ENCODE assay signal across 12 cellular contexts in genomic region chr6:18389479-18389878, GRCh38. TPM values are rescaled to one million over a fixed set of nuclear protein-coding genes. Genes with fewer than 3 reads are reported as not detected.
DNase-seq lines count a peak whose midpoint lies in the region; ATAC-seq and TF ChIP-seq lines count a peak whose summit lies in the region.
"Had no signal": no experiment of that assay in that cellular context is flagged by ENCODE, and none has a peak within 500 bp of the region (broad histone marks: within the 10 kb centered on the region; RNA-seq: fewer than 3 reads in every experiment).

No MANE protein-coding gene starts in this region.

- WGBS in sigmoid colon, 2 donors, result 51 to 56% methylated on average over 2 of the region's 2 CpGs

- H3K27ac Mint-ChIP-seq in Caco-2 (ENCODE audit: unreplicated experiment), result no peak overlapping the region
- H3K27ac Mint-ChIP-seq: stimulated activated naive CD8-positive, alpha-beta T cell treated with anti-CD3 and anti-CD28 coated beads, Interleukin-15, amount 100 ng/mL, for 72 hours had no signal

- H3K9me3 Mint-ChIP-seq in Caco-2 (ENCODE audit: unreplicated experiment), result no peaks in the 10 kb centered on the region
- H3K9me3 Mint-ChIP-seq: stimulated activated naive CD8-positive, alpha-beta T cell treated with anti-CD3 and anti-CD28 coated beads, Interleukin-15, amount 100 ng/mL, for 72 hours had no signal

- POLR2A ChIA-PET in Caco-2 (lab: Charles Lee), result no interaction called here

- BruUV-seq in Caco-2 (replicated peaks; lab: Mats Ljungman, UMichigan), result no TSS peak

- H3K36me3 ChIP-seq in RWPE2 (ENCODE audit: low read depth) (no peaks in the 10 kb centered on the region; the same call in 1 of the 2 replicates), sigmoid colon (no peaks in the 10 kb centered on the region), Caco-2 (ENCODE audit: control insufficient read depth, insufficient read depth, low read length) (no peaks in the 10 kb centered on the region)

- CTCF ChIA-PET in Caco-2 (lab: Charles Lee), result no interaction called here

- intact Hi-C loops in sigmoid colon (cut with DNase I) (no loop called here), Caco-2 (cut with micrococcal nuclease; ENCODE audit: unreplicated experiment) (no loop called here), posterior vena cava (cut with DNase I) (no loop called here)

- H3K36me3 Mint-ChIP-seq in Caco-2 (ENCODE audit: insufficient read depth, unreplicated experiment), result no peaks in the 10 kb centered on the region

- peak overlapping the region; percentile 44 for H3K4me3 ChIP-seq in RWPE2 (ENCODE audit: severe bottlenecking)
- H3K4me3 ChIP-seq in foreskin fibroblast (ENCODE audit: low read depth in 1 of 2, low read length in 2 of 2), result no peak overlapping the region
- peak overlapping the region in 3 of 4 donors; percentile 48 to 59 (median 57) for H3K4me3 ChIP-seq in sigmoid colon
- no peak overlapping the region for H3K4me3 ChIP-seq in Caco-2 (ENCODE audit: low read depth, low read length)

- peak overlapping the region; percentile 63 for H3K27ac ChIP-seq in RWPE2 (ENCODE audit: poor library complexity, severe bottlenecking)
- H3K27ac ChIP-seq in sigmoid colon, result peak overlapping the region in 3 of 4 donors; percentile 72 to 76 (median 75)

- H3K27me3 ChIP-seq in RWPE2 (ENCODE audit: insufficient read depth, poor library complexity, severe bottlenecking) (no peaks in the 10 kb centered on the region), sigmoid colon (peaks cover 0 to 4% (median 0%) of the 10 kb centered on the region in 3 donors), Caco-2 (replicated peaks; ENCODE audit: control insufficient read depth, insufficient read depth, low read length) (no peaks in the 10 kb centered on the region)

- no peak for ATAC-seq in RWPE2 (ENCODE audit: low read depth)
- ATAC-seq: stimulated activated naive CD8-positive, alpha-beta T cell treated with anti-CD3 and anti-CD28 coated beads, Interleukin-15, amount 100 ng/mL, for 72 hours had no signal

- H3K4me1 ChIP-seq in RWPE2 (ENCODE audit: insufficient read depth, poor library complexity, severe bottlenecking) (peaks cover 20% of the 10 kb centered on the region), sigmoid colon (peaks cover 0 to 34% (median 24%) of the 10 kb centered on the region in 4 donors), Caco-2 (0 out of 2 replicates have a peak, but pooled peaks cover 3% of the 10 kb centered on the region)

- no peak overlapping the region for H3K4me3 Mint-ChIP-seq in Caco-2 (ENCODE audit: unreplicated experiment)

- peaks cover 6% of the 10 kb centered on the region for H3K4me1 Mint-ChIP-seq in Caco-2 (ENCODE audit: low read depth, unreplicated experiment)

- no peak for TF ChIP-seq CTCF in RWPE2 (IDR thresholded peaks at IDR 0.05; ENCODE audit: poor library complexity, severe bottlenecking)
- TF ChIP-seq CTCF in foreskin fibroblast (IDR thresholded peaks at IDR 0.05; ENCODE audit: low read depth, low read length), result no peak
- no peak for TF ChIP-seq CTCF in sigmoid colon (IDR thresholded peaks at IDR 0.05)
- no peak for TF ChIP-seq CTCF in Caco-2 (IDR thresholded peaks at IDR 0.05; ENCODE audit: insufficient read depth in 1 of 2, low read depth in 1 of 2, low read length in 1 of 2, severe bottlenecking in 1 of 2, unreplicated experiment in 1 of 2)

- peaks cover 18% of the 10 kb centered on the region for H3K27me3 Mint-ChIP-seq in Caco-2 (ENCODE audit: insufficient read depth, unreplicated experiment)
- H3K27me3 Mint-ChIP-seq: stimulated activated naive CD8-positive, alpha-beta T cell treated with anti-CD3 and anti-CD28 coated beads, Interleukin-15, amount 100 ng/mL, for 72 hours had no signal

- H3K9me3 ChIP-seq in RWPE2 (ENCODE audit: severe bottlenecking), result no peaks in the 10 kb centered on the region
- H3K9me3 ChIP-seq in sigmoid colon, result no peaks in the 10 kb centered on the region
- no peaks in the 10 kb centered on the region for H3K9me3 ChIP-seq in Caco-2

- TF ChIP-seq POLR2A in sigmoid colon (IDR thresholded peaks at IDR 0.05), result no peak

- DNase-seq in EH (ENCODE audit: low read depth) (peak; percentile 61), RWPE2 (ENCODE audit: low spot score) (no peak), foreskin fibroblast (peak; percentile 74 to 86), sigmoid colon (no peak), Caco-2 (no peak), SIG-M5 (lab: John Stamatoyannopoulos, UW) (no peak), posterior vena cava (ENCODE audit: low spot score) (no peak)
- no peak for DNase-seq in activated CD8-positive, alpha-beta memory T cell treated with anti-CD3 and anti-CD28 coated beads, Interleukin-2, amount 50 U/mL, for 4 hours
- DNase-seq: activated naive CD4-positive, alpha-beta T cell treated with Interleukin-2 at 50 U/mL for 16 hours; GDM1; NCI-H2029; stimulated activated naive CD8-positive, alpha-beta T cell treated with anti-CD3 and anti-CD28 coated beads, Interleukin-15, amount 100 ng/mL, for 72 hours had no signal

- no peak for TF ChIP-seq EP300 in sigmoid colon (IDR thresholded peaks at IDR 0.05)

RNA-seq across cellular contexts. Expression of gene RNF144B, which starts 2.3 kb away (rescaled TPM):
- total RNA-seq in sigmoid colon (10 to 100 TPM in 1 of 4 donors, 1 to 10 TPM in 3; 4.6 to 14.8 (median 8.5) TPM), Caco-2 (2022) (0.39 TPM in 2 replicates), posterior vena cava (10 to 100 TPM; 21.5 to 26.0 TPM)
- polyA plus RNA-seq in sigmoid colon, result 1 to 10 TPM; 1.2 to 4.3 (median 1.8) TPM

Comparison
In these comparisons a context has a peak if more than half of its experiments do, and no peak if none do; other contexts are left out.
1. DNase-seq: peak in EH (single experiment) and foreskin fibroblast (2 of 2); none in RWPE2 (single experiment), sigmoid colon (single experiment), Caco-2 (0 of 2), activated CD8-positive, alpha-beta memory T cell treated with anti-CD3 and anti-CD28 coated beads, Interleukin-2, amount 50 U/mL, for 4 hours (single experiment), SIG-M5 (single experiment) and posterior vena cava (single experiment).
2. H3K4me3 ChIP-seq: peak in RWPE2 (single experiment) and sigmoid colon (3 of 4); none in foreskin fibroblast (0 of 2) and Caco-2 (single experiment).